ENCODE assay signal across 19 cellular contexts in the genomic region with DNA sequence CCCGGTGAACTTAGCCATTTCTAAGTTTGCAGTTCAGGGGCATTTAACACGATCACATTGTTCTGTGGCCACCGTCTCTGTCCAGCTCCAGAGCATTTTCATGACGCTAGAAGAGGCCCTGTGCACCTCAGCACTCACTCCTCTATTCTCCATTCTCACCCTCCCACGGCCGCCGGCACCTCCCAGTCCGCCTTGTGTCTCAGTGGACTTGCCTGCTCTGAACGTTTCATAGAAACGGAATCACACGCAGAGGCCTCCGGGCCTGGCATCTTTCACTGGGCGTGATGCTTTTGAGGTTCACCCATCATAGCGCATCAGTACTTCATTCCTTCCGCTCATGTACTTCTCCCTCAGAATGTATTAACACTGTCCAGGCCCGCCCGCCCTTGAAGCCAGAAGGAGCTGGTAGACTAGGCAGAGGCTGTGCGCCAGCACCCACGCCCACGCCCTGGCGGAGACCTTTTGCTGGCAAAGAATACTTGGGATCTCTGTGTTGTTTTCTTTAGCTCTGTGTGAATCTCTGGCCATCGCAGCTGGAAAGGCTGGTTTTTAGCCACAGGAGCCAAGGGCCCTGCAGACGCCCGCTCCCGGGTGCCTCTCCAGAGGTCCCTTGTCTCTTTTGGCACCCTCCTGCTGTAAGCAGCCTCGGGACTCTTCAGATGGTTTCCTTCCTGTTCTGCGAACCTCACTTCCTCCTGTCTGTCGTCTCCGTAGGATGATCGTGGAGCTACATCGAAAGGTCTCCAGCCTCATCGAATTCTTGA. TPM values are rescaled to one million over a fixed set of nuclear protein-coding genes. Genes with fewer than 3 reads are reported as not detected.
DNase-seq lines count a peak whose midpoint lies in the region; ATAC-seq and TF ChIP-seq lines count a peak whose summit lies in the region.
"Had no signal": no experiment of that assay in that cellular context is flagged by ENCODE, and none has a peak within 500 bp of the region (broad histone marks: within the 10 kb centered on the region; RNA-seq: fewer than 3 reads in every experiment).

No MANE protein-coding gene starts in this region.

- peak overlapping the region; percentile 60 for H3K4me3 Mint-ChIP-seq in endothelial cell (ENCODE audit: unreplicated experiment)
- no peak overlapping the region for H3K4me3 Mint-ChIP-seq in osteocyte (ENCODE audit: unreplicated experiment)
- H3K4me3 Mint-ChIP-seq: CD4-positive, alpha-beta T cell had no signal

- no peak for ATAC-seq in GM18517 (IDR thresholded peaks at IDR 0.05; ENCODE audit: unreplicated experiment)
- ATAC-seq: A549, HCT116 had no signal

- H3K9me3 ChIP-seq in BLaER1: no peaks in the 10 kb centered on the region
- no peaks in the 10 kb centered on the region for H3K9me3 ChIP-seq in prostate gland
- no peaks in the 10 kb centered on the region for H3K9me3 ChIP-seq in HAP-1
- H3K9me3 ChIP-seq: A549 had no signal

- TF ChIP-seq CTCF in endothelial cell (IDR thresholded peaks at IDR 0.05; ENCODE audit: unreplicated experiment) (no peak), prostate gland (IDR thresholded peaks at IDR 0.05) (no peak), osteocyte (IDR thresholded peaks at IDR 0.05) (no peak)

- H3K27ac Mint-ChIP-seq in endothelial cell (ENCODE audit: unreplicated experiment): no peak overlapping the region
- no peak overlapping the region for H3K27ac Mint-ChIP-seq in osteocyte (ENCODE audit: unreplicated experiment)
- H3K27ac Mint-ChIP-seq: CD4-positive, alpha-beta T cell had no signal

- peak overlapping the region; percentile 69 for H3K9ac ChIP-seq in BLaER1

- H3K27me3 Mint-ChIP-seq in endothelial cell (ENCODE audit: unreplicated experiment) (peaks cover 17% of the 10 kb centered on the region), osteocyte (ENCODE audit: unreplicated experiment) (no peaks in the 10 kb centered on the region)
- H3K27me3 Mint-ChIP-seq: CD4-positive, alpha-beta T cell had no signal

- 66% methylated on average over 32 of the region's 32 CpGs for WGBS in prostate gland

- intact Hi-C loops in prostate gland (cut with DNase I): no loop called here

- H3K4me1 Mint-ChIP-seq in endothelial cell (ENCODE audit: unreplicated experiment): peaks cover 10% of the 10 kb centered on the region
- H3K4me1 Mint-ChIP-seq in osteocyte (ENCODE audit: unreplicated experiment): no peaks in the 10 kb centered on the region

- no peaks in the 10 kb centered on the region for H3K27me3 ChIP-seq in BLaER1
- no peaks in the 10 kb centered on the region for H3K27me3 ChIP-seq in prostate gland (replicated peaks; ENCODE audit: insufficient read depth)
- no peaks in the 10 kb centered on the region for H3K27me3 ChIP-seq in HAP-1 (ENCODE audit: low read depth)

- in situ Hi-C loops in G401 (cut with HindIII; ENCODE audit: low sequenced_read_pairs): no loop called here
- in situ Hi-C loops in HAP-1 (cut with MboI; ENCODE audit: low sequenced_read_pairs): no loop called here

- H3K27ac ChIP-seq in BLaER1: peak overlapping the region; percentile 66
- H3K27ac ChIP-seq in prostate gland: peak overlapping the region; percentile 41 to 49
- H3K27ac ChIP-seq: A549 had no signal

- DNase-seq in G401 (ENCODE audit: low spot score) (peak; percentile 38), endothelial cell (ENCODE audit: low spot score) (no peak), prostate gland (ENCODE audit: low spot score) (peak; percentile 27), NCI-H1105 (lab: John Stamatoyannopoulos, UW) (no peak), osteocyte (ENCODE audit: extremely low spot score, unreplicated experiment) (no peak), HAP-1 (ENCODE audit: low spot score in 2 of 2) (no peak)
- DNase-seq: CD4-positive, alpha-beta T cell; DMS79; NCI-H187 treated with DMSO at 0.1 percent for 48 hours; NCI-H2171 treated with DMSO at 0.1 percent for 48 hours; NCI-H446 treated with DMSO at 0.1 percent for 48 hours; NCI-H748 treated with DMSO at 0.1 percent for 48 hours; OCI-M1; RPMI8226; SIG-M5 had no signal

- H3K4me3 ChIP-seq in BLaER1 (no peak overlapping the region), prostate gland (no peak overlapping the region), HAP-1 (no peak overlapping the region)
- H3K4me3 ChIP-seq: A549 had no signal

- H3K36me3 Mint-ChIP-seq in endothelial cell (ENCODE audit: low read depth, unreplicated experiment) (peaks cover 36% of the 10 kb centered on the region), osteocyte (ENCODE audit: unreplicated experiment) (peaks cover 39% of the 10 kb centered on the region)

- H3K9me3 Mint-ChIP-seq in endothelial cell (ENCODE audit: unreplicated experiment) (no peaks in the 10 kb centered on the region), osteocyte (ENCODE audit: unreplicated experiment) (no peaks in the 10 kb centered on the region)
- H3K9me3 Mint-ChIP-seq: CD4-positive, alpha-beta T cell had no signal

- TF ChIP-seq POLR2A in prostate gland (IDR thresholded peaks at IDR 0.05): no peak

- no peaks in the 10 kb centered on the region for H4K20me1 ChIP-seq in BLaER1

- H3K4me2 ChIP-seq in BLaER1: peak overlapping the region; percentile 71
- H3K4me2 ChIP-seq: A549 had no signal

- H3K36me3 ChIP-seq in BLaER1: peaks cover 89% of the 10 kb centered on the region
- H3K36me3 ChIP-seq in prostate gland: peaks cover 12 to 24% of the 10 kb centered on the region in 2 donors
- H3K36me3 ChIP-seq in HAP-1 (replicated peaks): peaks cover 52% of the 10 kb centered on the region

- peaks cover 21% of the 10 kb centered on the region for H3K4me1 ChIP-seq in BLaER1
- no peaks in the 10 kb centered on the region for H3K4me1 ChIP-seq in prostate gland (replicated peaks)
- H3K4me1 ChIP-seq in HAP-1: no peaks in the 10 kb centered on the region
- H3K4me1 ChIP-seq: A549 had no signal

RNA-seq across cellular contexts. Expression of gene JPT2, which starts 23.4 kb away (rescaled TPM):
- 154 and 199 TPM in 2 replicates for total RNA-seq in G401 (2014; rRNA removed; shearing (Covaris generic))
- total RNA-seq in endothelial cell (ENCODE audit: unreplicated experiment) (180 TPM), prostate gland (10 to 100 TPM; 56.6 to 75.3 TPM), osteocyte (53.6 and 55.1 TPM in 2 replicates)

RNA-seq across cellular contexts. Expression of gene CRAMP1, which starts 42.5 kb away (rescaled TPM):
- 4.5 and 7.6 TPM in 2 replicates for total RNA-seq in G401 (2014; rRNA removed; shearing (Covaris generic))
- total RNA-seq in endothelial cell (ENCODE audit: unreplicated experiment) (46.8 TPM), prostate gland (10 to 100 TPM; 12.7 to 36.0 TPM), osteocyte (29.4 and 30.1 TPM in 2 replicates)

RNA-seq across cellular contexts. Expression of gene IFT140, which starts 42.8 kb away (rescaled TPM):
- 30.5 and 37.3 TPM in 2 replicates for total RNA-seq in G401 (2014; rRNA removed; shearing (Covaris generic))
- total RNA-seq in endothelial cell (ENCODE audit: unreplicated experiment) (39.9 TPM), prostate gland (10 to 100 TPM; 30.1 to 41.9 TPM), osteocyte (36.4 and 38.2 TPM in 2 replicates)

RNA-seq across cellular contexts. Expression of gene MAPK8IP3, which starts 51.3 kb away (rescaled TPM):
- 20.6 and 27.7 TPM in 2 replicates for total RNA-seq in G401 (2014; rRNA removed; shearing (Covaris generic))
- total RNA-seq in endothelial cell (ENCODE audit: unreplicated experiment) (147 TPM), prostate gland (100 to 1,000 TPM in 1 of 2 donors, 10 to 100 TPM in 1; 56.0 to 157 TPM), osteocyte (89.7 and 105 TPM in 2 replicates)

Comparison
In these comparisons a context has a peak if more than half of its experiments do, and no peak if none do; other contexts are left out.
1. DNase-seq: peak in G401 (single experiment) and prostate gland (single experiment); none in endothelial cell (single experiment), NCI-H1105 (single experiment), osteocyte (single experiment) and HAP-1 (0 of 2).